Comparison of ENCODE assay signal across 8 cellular contexts in genomic region chr7:106462365-106462859, GRCh38.
A peak's percentile ranks its signal among the peaks of the same experiment; 100 is the strongest.
DNase-seq lines count a peak whose midpoint lies in the region; ATAC-seq, FAIRE-seq and TF ChIP-seq lines count a peak whose summit lies in the region.

No MANE protein-coding gene starts in this region.

- ATAC-seq in HG03097 (IDR thresholded peaks at IDR 0.05; ENCODE audit: low FRiP score, unreplicated experiment) = no peak

- POLR2A ChIA-PET in AG04449 (lab: Yijun Ruan, JAX) (interaction anchor here (0.6 to 1.0 kb wide), 2 partner anchors 195 to 286 kb away, joined by 3 to 4 read pairs; no protein-coding TSS in a partner anchor), GM10248 (lab: Yijun Ruan, JAX) (interaction anchor here (1.0 to 1.4 kb wide), 2 partner anchors 37 to 177 kb away, joined by 3 to 5 read pairs; partner anchors contain the start of gene NAMPT)

- H3K4me1 ChIP-seq in ascending aorta (no peaks in the 10 kb centered on the region), stomach (peaks cover 6 to 51% (median 26%) of the 10 kb centered on the region in 4 donors)

- WGBS in stomach, 5 donors = 30 to 41% (median 33%) methylated on average over 4 of the region's 4 CpGs

- TF ChIP-seq CTCF in AG04449 (IDR thresholded peaks at IDR 0.05; ENCODE audit: insufficient read depth, low read length, missing control alignments) (peak; percentile 7), GM10248 (IDR thresholded peaks at IDR 0.05; ENCODE audit: control extremely low read depth, extremely low read depth, low read depth, missing control alignments) (peak; percentile 52), ascending aorta (IDR thresholded peaks at IDR 0.05) (peak; percentile 26 to 57 (median 42)), stomach (IDR thresholded peaks at IDR 0.05) (peak in 5 of 7 experiments; percentile 50 to 78 (median 54))

- H3K27ac ChIP-seq in ascending aorta = no peak overlapping the region
- no peak overlapping the region for H3K27ac ChIP-seq in stomach

- H3K9me3 ChIP-seq in ascending aorta (no peaks in the 10 kb centered on the region), stomach (peaks cover 0 to 5% (median 0%) of the 10 kb centered on the region in 4 donors)

- no peak for FAIRE-seq in urothelium cell line (lab: Jason Lieb, UNC)

- H3K4me3 ChIP-seq in AG04449 (ENCODE audit: low read depth, low read length) (no peak overlapping the region), ascending aorta (no peak overlapping the region), stomach (no peak overlapping the region)

- H3K36me3 ChIP-seq in ascending aorta = no peaks in the 10 kb centered on the region
- H3K36me3 ChIP-seq in stomach = no peaks in the 10 kb centered on the region

- TF ChIP-seq EP300 in stomach (IDR thresholded peaks at IDR 0.05) = no peak

- DNase-seq in AG04449 (ENCODE audit: low read depth, low spot score) = no peak
- DNase-seq in GM10248 (ENCODE audit: extremely low spot score) = peak; percentile 27
- peak; percentile 27 for DNase-seq in NCI-H2029 treated with DMSO at 0.1 percent for 48 hours (lab: John Stamatoyannopoulos, UW)
- DNase-seq in ascending aorta (ENCODE audit: low spot score in 2 of 2) = no peak
- DNase-seq in iPS-NIHi7 (ENCODE audit: extremely low spot score) = peak; percentile 19
- DNase-seq in stomach = no peak
- DNase-seq in urothelium cell line (ENCODE audit: low spot score) = no peak

- intact Hi-C loops in ascending aorta (cut with DNase I) (loop anchor here (1.0 to 10.0 kb wide), 2 partner anchors 286 to 408 kb away; no protein-coding TSS in a partner anchor), stomach (cut with DNase I; ENCODE audit: low total_unique reads) (loop anchor here (5.0 kb wide), 1 partner anchor 285 kb away; no protein-coding TSS in a partner anchor)

- TF ChIP-seq POLR2A in stomach (IDR thresholded peaks at IDR 0.05) = no peak

- H3K27me3 ChIP-seq in ascending aorta (no peaks in the 10 kb centered on the region), stomach (no peaks in the 10 kb centered on the region)

- CTCF ChIA-PET in AG04449 (lab: Yijun Ruan, JAX) (interaction anchor here (0.7 to 10.7 kb wide), 39 partner anchors 9 to 351 kb away, joined by 3 to 453 read pairs (median 4); partner anchors contain the start of genes NAMPT and SYPL1), GM10248 (lab: Yijun Ruan, JAX) (interaction anchor here (0.6 to 6.4 kb wide), 33 partner anchors 10 to 308 kb away, joined by 3 to 173 read pairs (median 4); no protein-coding TSS in a partner anchor)

Comparison
In these comparisons a context has a peak if more than half of its experiments do, and no peak if none do; other contexts are left out.
1. DNase-seq: peak in GM10248 (single experiment), NCI-H2029 treated with DMSO at 0.1 percent for 48 hours (single experiment) and iPS-NIHi7 (single experiment); none in AG04449 (single experiment), ascending aorta (0 of 2), stomach (single experiment) and urothelium cell line (single experiment).
2. Peak in every context shown above with its lines, with median percentiles within 50 percentile points of each other: CTCF ChIP-seq.